8 cellular contexts compared by ENCODE assay signal in genomic region chr6:26272171-26272631, GRCh38.
DNase-seq lines count a peak whose midpoint lies in the region; ATAC-seq and TF ChIP-seq lines count a peak whose summit lies in the region.

No MANE protein-coding gene starts in this region.

- H4K91ac ChIP-seq in mesenchymal stem cell (ENCODE audit: low read length): peak overlapping the region; percentile 93

- peak overlapping the region; percentile 91 for H4K8ac ChIP-seq in mesenchymal stem cell (ENCODE audit: low read length)

- H3K79me1 ChIP-seq in mesenchymal stem cell (replicated peaks; ENCODE audit: low read length, poor library complexity, severe bottlenecking): peaks cover 3% of the 10 kb centered on the region

- H3K4me3 ChIP-seq in colonic mucosa: peak overlapping the region; percentile 37
- H3K4me3 ChIP-seq in mesenchymal stem cell (ENCODE audit: insufficient read depth in 1 of 2, low read depth in 1 of 2, low read length in 2 of 2): peak overlapping the region; percentile 39 to 78
- peak overlapping the region; percentile 77 for H3K4me3 ChIP-seq in thoracic aorta

- H3K9me3 ChIP-seq in colonic mucosa (no peaks in the 10 kb centered on the region), mesenchymal stem cell (ENCODE audit: control insufficient read depth, low read length) (no peaks in the 10 kb centered on the region), thoracic aorta (no peaks in the 10 kb centered on the region)

- H2AFZ ChIP-seq in mesenchymal stem cell (ENCODE audit: low read depth, low read length): peak overlapping the region; percentile 97

- intact Hi-C loops in colonic mucosa (cut with DNase I): no loop called here

- WGBS in mesenchymal stem cell: under 1% methylated on average over 26 of the region's 31 CpGs

- H3K9ac ChIP-seq in colonic mucosa (ENCODE audit: low read depth in 2 of 2, low read length in 2 of 2): peak overlapping the region; percentile 70 to 87
- peak overlapping the region; percentile 87 for H3K9ac ChIP-seq in mesenchymal stem cell (ENCODE audit: low read length)

- peak overlapping the region; percentile 71 for H2BK5ac ChIP-seq in mesenchymal stem cell (ENCODE audit: low read depth, low read length, poor library complexity, severe bottlenecking)

- H3K4me2 ChIP-seq in mesenchymal stem cell (ENCODE audit: low read length, poor library complexity, severe bottlenecking): peak overlapping the region; percentile 95

- H3K4me1 ChIP-seq in colonic mucosa (no peaks in the 10 kb centered on the region), mesenchymal stem cell (ENCODE audit: control insufficient read depth, insufficient read depth, low read depth, low read length) (peaks cover 10% of the 10 kb centered on the region), thoracic aorta (ENCODE audit: control insufficient read depth in 1 of 2, low read depth in 2 of 2) (peaks cover 5 to 18% of the 10 kb centered on the region in 2 donors)

- peak overlapping the region; percentile 4 for H2BK120ac ChIP-seq in mesenchymal stem cell (ENCODE audit: low read depth, low read length)

- H3K27ac ChIP-seq in colonic mucosa (peak overlapping the region; percentile 89), mesenchymal stem cell (ENCODE audit: low read length, poor library complexity, severe bottlenecking) (peak overlapping the region; percentile 84), thoracic aorta (peak overlapping the region; percentile 89 to 95)

- peak overlapping the region; percentile 21 to 96 for H2BK12ac ChIP-seq in mesenchymal stem cell (ENCODE audit: low read length in 2 of 2)

- DNase-seq in T-helper 22 cell (ENCODE audit: low read depth) (peak; percentile 32), colonic mucosa (peak; percentile 65), mesenchymal stem cell (no peak), thoracic aorta (ENCODE audit: low spot score) (no peak), superior temporal gyrus (ENCODE audit: extremely low spot score) (no peak), NCI-H1436 (lab: John Stamatoyannopoulos, UW) (no peak)

- H3K27me3 ChIP-seq in colonic mucosa: no peaks in the 10 kb centered on the region
- H3K27me3 ChIP-seq in mesenchymal stem cell (ENCODE audit: control insufficient read depth in 1 of 2, insufficient read depth in 1 of 2, low read length in 2 of 2): no peaks in the 10 kb centered on the region
- no peaks in the 10 kb centered on the region for H3K27me3 ChIP-seq in thoracic aorta (replicated peaks; ENCODE audit: insufficient read depth)

- H3K23ac ChIP-seq in mesenchymal stem cell (ENCODE audit: low read length in 2 of 2): peak overlapping the region in 1 of 2 experiments; percentile 1

- peak overlapping the region; percentile 73 to 94 for H3K4ac ChIP-seq in mesenchymal stem cell (ENCODE audit: low read depth in 1 of 2, low read length in 2 of 2)

- H3K36me3 ChIP-seq in colonic mucosa (no peaks in the 10 kb centered on the region), mesenchymal stem cell (ENCODE audit: control insufficient read depth in 1 of 2, insufficient read depth in 2 of 2, low read depth in 1 of 2, low read length in 2 of 2) (no peaks in the 10 kb centered on the region), thoracic aorta (no peaks in the 10 kb centered on the region)

- ATAC-seq in GM18519 (IDR thresholded peaks at IDR 0.05; ENCODE audit: low FRiP score, unreplicated experiment) (peak; percentile 11), HG02981 (IDR thresholded peaks at IDR 0.05; ENCODE audit: unreplicated experiment) (peak; percentile 16), thoracic aorta (ENCODE audit: insufficient number of reproducible peaks, low FRiP score, low read depth) (peak; percentile 47)

- H2BK15ac ChIP-seq in mesenchymal stem cell (ENCODE audit: low read depth, poor library complexity, severe bottlenecking): no peak overlapping the region

- H2AK5ac ChIP-seq in mesenchymal stem cell (ENCODE audit: low read length, severe bottlenecking): no peak overlapping the region

- no peak overlapping the region for H3K14ac ChIP-seq in mesenchymal stem cell (ENCODE audit: low read length in 2 of 2)

- TF ChIP-seq CTCF in colonic mucosa (IDR thresholded peaks at IDR 0.05) (no peak), thoracic aorta (IDR thresholded peaks at IDR 0.05) (no peak)

- peak overlapping the region; percentile 14 to 62 for H3K18ac ChIP-seq in mesenchymal stem cell (ENCODE audit: low read depth in 1 of 2, low read length in 2 of 2)

Comparison
In these comparisons a context has a peak if more than half of its experiments do, and no peak if none do; other contexts are left out.
1. DNase-seq: peak in T-helper 22 cell (single experiment) and colonic mucosa (single experiment); none in mesenchymal stem cell (single experiment), thoracic aorta (single experiment), superior temporal gyrus (single experiment) and NCI-H1436 (single experiment).
2. Peak in every context shown above with its lines, with median percentiles within 50 percentile points of each other: ATAC-seq, H3K27ac ChIP-seq and H3K4me3 ChIP-seq.